In the genomic region with DNA sequence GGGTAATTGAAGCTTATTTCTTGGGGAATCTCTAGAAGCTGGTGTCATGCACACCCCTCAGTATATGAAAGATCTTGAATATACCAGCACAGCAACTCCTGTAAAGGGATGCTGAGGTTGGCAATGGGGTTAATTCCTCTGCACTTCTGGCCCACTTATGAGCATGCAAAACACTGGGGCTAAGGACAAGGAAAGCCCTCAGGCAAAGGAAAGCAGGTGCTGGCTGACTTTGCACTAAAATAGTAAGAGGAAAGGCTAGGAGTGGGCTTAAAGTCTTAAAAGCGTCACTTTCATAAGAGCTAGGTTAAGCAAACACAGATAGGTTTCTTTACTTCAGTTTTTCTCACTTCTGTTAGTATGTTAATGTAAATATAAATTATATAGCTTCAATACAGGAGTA, we compare ENCODE assay signal across 16 cellular contexts.
"Had no signal": no experiment of that assay in that cellular context is flagged by ENCODE, and none has a peak within 500 bp of the region (broad histone marks: within the 10 kb centered on the region; RNA-seq: fewer than 3 reads in every experiment).

No MANE protein-coding gene starts in this region.

- H3K36me3 ChIP-seq: heart left ventricle, left ventricle myocardium inferior, right atrium auricular region, sigmoid colon had no signal

- H3K4me3 ChIP-seq: dorsolateral prefrontal cortex, heart left ventricle, left ventricle myocardium inferior, lung, right atrium auricular region, sigmoid colon, skin epidermis had no signal

- H3K4me1 ChIP-seq: heart left ventricle, left ventricle myocardium inferior, right atrium auricular region, sigmoid colon had no signal

- H3K27me3 ChIP-seq: heart left ventricle, right atrium auricular region, sigmoid colon had no signal

- H3K9me3 ChIP-seq: heart left ventricle, left ventricle myocardium inferior, right atrium auricular region, sigmoid colon had no signal

- DNase-seq: cortex of kidney; dorsolateral prefrontal cortex; effector memory CD4-positive, alpha-beta T cell; heart left ventricle; hippocampal formation; left ventricle myocardium inferior; mesenchymal stem cell; naive B cell; sigmoid colon; stimulated activated CD4-positive, alpha-beta T cell treated with anti-CD3 and anti-CD28 coated beads, Interleukin-2, amount 100 ng/mL, for 24 hours; stimulated activated naive CD4-positive, alpha-beta T cell treated with Interleukin-2 at 50 U/mL for 16 hours; trophoblast cell had no signal

- H3K27ac ChIP-seq: dorsolateral prefrontal cortex, heart left ventricle, left ventricle myocardium inferior, right atrium auricular region, sigmoid colon, skin epidermis had no signal

- ATAC-seq: esophagus mucosa, heart left ventricle had no signal
